ENCODE assay signal across 13 cellular contexts in genomic region chr2:55555977-55556376, GRCh38. TPM values are rescaled to one million over a fixed set of nuclear protein-coding genes. Genes with fewer than 3 reads are reported as not detected.
DNase-seq lines count a peak whose midpoint lies in the region; ATAC-seq, FAIRE-seq and TF ChIP-seq lines count a peak whose summit lies in the region.
"Had no signal": no experiment of that assay in that cellular context is flagged by ENCODE, and none has a peak within 500 bp of the region (broad histone marks: within the 10 kb centered on the region; RNA-seq: fewer than 3 reads in every experiment).

No MANE protein-coding gene starts in this region.

- no peak for FAIRE-seq in HepG2 (lab: Jason Lieb, UNC)

- H3K27ac Mint-ChIP-seq in CD8-positive, alpha-beta T cell: peak overlapping the region; percentile 49

- CTCF ChIA-PET in CD8-positive, alpha-beta T cell (lab: Charles Lee): no interaction called here
- CTCF ChIA-PET in HepG2 (lab: Yijun Ruan, JAX; ENCODE audit: low intra/inter-chr PET ratio, low total read pairs): no interaction called here

- no peak for TF ChIP-seq POLR2A in HepG2 (IDR thresholded peaks at IDR 0.05; ENCODE audit: insufficient read depth in 1 of 2, low read depth in 2 of 2, low read length in 2 of 2)

- no peak overlapping the region for H3K4me2 ChIP-seq in HepG2 (ENCODE audit: low read depth, low read length)
- H3K4me2 ChIP-seq: KMS-11 had no signal

- no peaks in the 10 kb centered on the region for H3K79me2 ChIP-seq in HepG2 (ENCODE audit: insufficient read depth, low read length)

- ATAC-seq in CD8-positive, alpha-beta T cell: no peak
- ATAC-seq in lung (ENCODE audit: insufficient read depth, low FRiP score) (peak; percentile 29), HepG2 (no peak)

- no peak overlapping the region for H3K4me3 Mint-ChIP-seq in CD8-positive, alpha-beta T cell
- H3K4me3 Mint-ChIP-seq: CD4-positive, CD25-positive, alpha-beta regulatory T cell had no signal

- no peaks in the 10 kb centered on the region for H3K27me3 Mint-ChIP-seq in CD8-positive, alpha-beta T cell (ENCODE audit: low read depth)
- H3K27me3 Mint-ChIP-seq: CD4-positive, CD25-positive, alpha-beta regulatory T cell had no signal

- no peak for TF ChIP-seq RAD21 in HepG2 (CRISPR knock-in tag; IDR thresholded peaks at IDR 0.05)

- no peak for TF ChIP-seq CTCF in CD8-positive, alpha-beta T cell (IDR thresholded peaks at IDR 0.05)
- no peak for TF ChIP-seq CTCF in choroid plexus epithelial cell (conservative IDR thresholded peaks at IDR 0.05; ENCODE audit: low read depth, low read length)
- no peak for TF ChIP-seq CTCF in lung (IDR thresholded peaks at IDR 0.05; ENCODE audit: control extremely low read depth, extremely low read depth)
- no peak for TF ChIP-seq CTCF in HepG2 (CRISPR knock-in tag; IDR thresholded peaks at IDR 0.05)

- H3K9me3 ChIP-seq in CD8-positive, alpha-beta T cell (ENCODE audit: low read length): no peaks in the 10 kb centered on the region
- H3K9me3 ChIP-seq in lung (ENCODE audit: control insufficient read depth in 2 of 2, insufficient read depth in 1 of 2, low read length in 1 of 2): peaks cover 0 to 1% of the 10 kb centered on the region in 2 donors
- H3K9me3 ChIP-seq in HAP-1: peaks cover 2% of the 10 kb centered on the region; the same call in 1 of the 2 replicates
- 0 out of 2 replicates have a peak, but pooled peaks cover 2% of the 10 kb centered on the region for H3K9me3 ChIP-seq in HepG2 (ENCODE audit: low read length)
- H3K9me3 ChIP-seq: ascending aorta had no signal

- intact Hi-C loops in CD8-positive, alpha-beta T cell (cut with DNase I, micrococcal nuclease): no loop called here
- intact Hi-C loops in HepG2 (cut with micrococcal nuclease; ENCODE audit: unreplicated experiment): no loop called here

- peaks cover 18% of the 10 kb centered on the region for H3K4me1 Mint-ChIP-seq in CD8-positive, alpha-beta T cell (ENCODE audit: low read depth)

- no peak overlapping the region for H3K4me3 ChIP-seq in CD8-positive, alpha-beta T cell (ENCODE audit: low read depth, low read length)
- no peak overlapping the region for H3K4me3 ChIP-seq in choroid plexus epithelial cell (ENCODE audit: low read depth, low read length)
- H3K4me3 ChIP-seq in lung: no peak overlapping the region
- no peak overlapping the region for H3K4me3 ChIP-seq in HAP-1
- no peak overlapping the region for H3K4me3 ChIP-seq in HepG2 (replicated peaks in 1 of 3; ENCODE audit: insufficient read depth in 1 of 3, low read depth in 2 of 3, low read length in 3 of 3)
- H3K4me3 ChIP-seq: ascending aorta had no signal

- H4K20me1 ChIP-seq in HepG2 (ENCODE audit: insufficient read depth, low read length): no peaks in the 10 kb centered on the region

- H3K36me3 Mint-ChIP-seq in CD8-positive, alpha-beta T cell: peaks cover 82% of the 10 kb centered on the region

- no peak overlapping the region for H3K27ac ChIP-seq in CD8-positive, alpha-beta T cell (ENCODE audit: low read depth, low read length)
- no peak overlapping the region for H3K27ac ChIP-seq in lung (ENCODE audit: low read depth in 1 of 2, low read length in 1 of 2)
- H3K27ac ChIP-seq in HepG2 (ENCODE audit: extremely low read length, insufficient read depth, low read length): no peak overlapping the region
- H3K27ac ChIP-seq: ascending aorta, KMS-11 had no signal

- POLR2A ChIA-PET in CD8-positive, alpha-beta T cell (lab: Charles Lee): no interaction called here
- POLR2A ChIA-PET in HepG2 (lab: Yijun Ruan, JAX): no interaction called here

- no peak overlapping the region for H2AFZ ChIP-seq in HepG2 (ENCODE audit: low read length)

- H3K9ac ChIP-seq in HepG2 (ENCODE audit: insufficient read depth, low read depth, low read length): no peak overlapping the region
- H3K9ac ChIP-seq: KMS-11 had no signal

- BruUV-seq in HepG2 (replicated peaks; lab: Mats Ljungman, UMichigan): no TSS peak

- no peak for TF ChIP-seq EP300 in HepG2 (IDR thresholded peaks at IDR 0.05; ENCODE audit: low read depth in 2 of 2, low read length in 2 of 2)
- TF ChIP-seq EP300 in HepG2 (CRISPR knock-in tag; IDR thresholded peaks at IDR 0.05; ENCODE audit: borderline replicate concordance): no peak

- no peaks in the 10 kb centered on the region for H3K9me3 Mint-ChIP-seq in CD8-positive, alpha-beta T cell

- H3K4me1 ChIP-seq in CD8-positive, alpha-beta T cell (ENCODE audit: insufficient read depth, low read length): no peaks in the 10 kb centered on the region
- H3K4me1 ChIP-seq in lung (ENCODE audit: control insufficient read depth in 2 of 2, insufficient read depth in 2 of 2, low read length in 2 of 2) (peaks cover 0 to 5% of the 10 kb centered on the region in 2 donors), HAP-1 (no peaks in the 10 kb centered on the region), HepG2 (ENCODE audit: insufficient read depth, low read length) (no peaks in the 10 kb centered on the region)
- H3K4me1 ChIP-seq: ascending aorta had no signal

- H3K36me3 ChIP-seq in CD8-positive, alpha-beta T cell (ENCODE audit: insufficient read depth, low read length): peaks cover 26% of the 10 kb centered on the region
- H3K36me3 ChIP-seq in lung (ENCODE audit: control insufficient read depth in 2 of 2, insufficient read depth in 2 of 2, low read length in 2 of 2) (peaks cover 19 to 22% of the 10 kb centered on the region in 2 donors), HAP-1 (replicated peaks) (peaks cover 22% of the 10 kb centered on the region), HepG2 (replicated peaks in 1 of 2; ENCODE audit: control insufficient read depth in 1 of 2, insufficient read depth in 2 of 2, low read length in 2 of 2) (peaks cover 26 to 73% of the 10 kb centered on the region in 2 experiments)

- no peak for DNase-seq in CD8-positive, alpha-beta T cell
- DNase-seq in HuH-7 (ENCODE audit: low spot score): peak; percentile 4
- DNase-seq in choroid plexus epithelial cell (ENCODE audit: low read depth): peak; percentile 43
- no peak for DNase-seq in lung (ENCODE audit: low spot score)
- no peak for DNase-seq in SW480 (ENCODE audit: low spot score)
- DNase-seq in activated CD4-positive, CD25-positive, alpha-beta regulatory T cell treated with anti-CD3 and anti-CD28 coated beads, Interleukin-2, amount 50 U/mL, for 72 hours: no peak
- no peak for DNase-seq in HAP-1 (ENCODE audit: low spot score in 2 of 2)
- no peak for DNase-seq in HepG2 (ENCODE audit: low spot score)
- DNase-seq: activated CD8-positive, alpha-beta memory T cell treated with anti-CD3 and anti-CD28 coated beads, Interleukin-2, amount 50 U/mL, for 4 hours; CD4-positive, CD25-positive, alpha-beta regulatory T cell; islet precursor cell had no signal

- in situ Hi-C loops in HAP-1 (cut with MboI; ENCODE audit: low sequenced_read_pairs): no loop called here
- in situ Hi-C loops in HepG2 (cut with HindIII; ENCODE audit: extremely low pct_ligation_motif_present, low pct_unique_long_range_greater_than_20kb): no loop called here

- no peaks in the 10 kb centered on the region for H3K27me3 ChIP-seq in CD8-positive, alpha-beta T cell (ENCODE audit: insufficient read depth, low read length)
- no peaks in the 10 kb centered on the region for H3K27me3 ChIP-seq in lung (ENCODE audit: control insufficient read depth, insufficient read depth)
- H3K27me3 ChIP-seq in HAP-1 (ENCODE audit: low read depth): no peaks in the 10 kb centered on the region
- H3K27me3 ChIP-seq in HepG2 (ENCODE audit: control insufficient read depth in 1 of 2, insufficient read depth in 2 of 2, low read length in 2 of 2): no peaks in the 10 kb centered on the region
- H3K27me3 ChIP-seq: ascending aorta had no signal

TF ChIP-seq in HepG2, 621 proteins besides CTCF, POLR2A, EP300 and RAD21 (continues in another document):
- TF ChIP-seq FOSL2 (CRISPR knock-in tag; IDR thresholded peaks at IDR 0.05): no peak
- TF ChIP-seq SKI (IDR thresholded peaks at IDR 0.05; ENCODE audit: partially characterized antibody): no peak
- no peak for TF ChIP-seq SAFB2 (CRISPR knock-in tag; IDR thresholded peaks at IDR 0.05; ENCODE audit: borderline replicate concordance, low read depth)
- TF ChIP-seq ZFP82 (CRISPR knock-in tag; IDR thresholded peaks at IDR 0.05; ENCODE audit: borderline replicate concordance): no peak

RNA-seq across cellular contexts. Expression of gene CFAP36, which starts 36.5 kb away (rescaled TPM):
- 10 to 100 TPM; 28.4 to 31.3 TPM for total RNA-seq in CD8-positive, alpha-beta T cell
- total RNA-seq in lung (10 to 100 TPM; 38.3 to 41.2 TPM), HepG2 (2016; rRNA removed; fragmentation: Illumina TruSeq; extraction: Trizol) (37.3 and 42.2 TPM in 2 replicates)
- polyA plus RNA-seq in lung (10 to 100 TPM; 26.4 to 62.1 TPM), HepG2 (2011; rRNA removed) (8.1 and 10.6 TPM in 2 replicates)
- total RNA-seq in HepG2 (2016; cell fraction: cytosol; rRNA removed; fragmentation: Illumina TruSeq; extraction: Trizol; ENCODE audit: low read depth): 11.6 and 13.0 TPM in 2 replicates
- total RNA-seq in HepG2 (2016; cell fraction: insoluble cytoplasmic fraction; rRNA removed; fragmentation: Illumina TruSeq; extraction: Trizol): 35.6 and 47.7 TPM in 2 replicates
- total RNA-seq in HepG2 (2016; cell fraction: membrane; rRNA removed; fragmentation: Illumina TruSeq; extraction: Trizol): 29.4 and 36.1 TPM in 2 replicates
- 19.9 and 26.7 TPM in 2 replicates for total RNA-seq in HepG2 (2016; cell fraction: nucleus; rRNA removed; fragmentation: Illumina TruSeq; extraction: Trizol)
- polyA plus RNA-seq in HepG2 (2011; cell fraction: cytosol; rRNA removed): 4.1 and 4.5 TPM in 2 replicates
- 2.7 and 3.2 TPM in 2 replicates for polyA plus RNA-seq in HepG2 (2011; cell fraction: nucleus; rRNA removed)
- polyA plus RNA-seq in HepG2 (2012): 9.8 and 17.8 TPM in 2 replicates
- polyA plus RNA-seq in HepG2 (2016; cell fraction: cytosol; fragmentation: Illumina TruSeq; extraction: Trizol; ENCODE audit: low read depth): 21.2 and 22.2 TPM in 2 replicates
- 44.7 and 50.3 TPM in 2 replicates for polyA plus RNA-seq in HepG2 (2016; cell fraction: insoluble cytoplasmic fraction; fragmentation: Illumina TruSeq; extraction: Trizol; ENCODE audit: low read depth)
- 31.9 and 32.8 TPM in 2 replicates for polyA plus RNA-seq in HepG2 (2016; cell fraction: membrane; fragmentation: Illumina TruSeq; extraction: Trizol; ENCODE audit: low read depth)
- 39.7 and 42.2 TPM in 2 replicates for polyA plus RNA-seq in HepG2 (2016; cell fraction: nucleus; fragmentation: Illumina TruSeq; extraction: Trizol; ENCODE audit: insufficient read depth, low read depth)
- 1.8 and 4.8 TPM in 2 replicates for polyA minus RNA-seq in HepG2 (2011; rRNA and poly(A)+ RNA removed; ENCODE audit: low replicate concordance)
- 2.5 and 4.0 TPM in 2 replicates for polyA minus RNA-seq in HepG2 (2011; cell fraction: cytosol; rRNA and poly(A)+ RNA removed)
- 7.1 and 9.3 TPM in 2 replicates for polyA minus RNA-seq in HepG2 (2011; cell fraction: nucleus; rRNA and poly(A)+ RNA removed)

Comparison
In these comparisons a context has a peak if more than half of its experiments do, and no peak if none do; other contexts are left out.
1. DNase-seq: peak in HuH-7 (single experiment) and choroid plexus epithelial cell (single experiment); none in CD8-positive, alpha-beta T cell (0 of 7), lung (single experiment), SW480 (single experiment), activated CD4-positive, CD25-positive, alpha-beta regulatory T cell treated with anti-CD3 and anti-CD28 coated beads, Interleukin-2, amount 50 U/mL, for 72 hours (single experiment), HAP-1 (0 of 2) and HepG2 (single experiment).